ENCODE assay signal across 20 cellular contexts in the genomic region with DNA sequence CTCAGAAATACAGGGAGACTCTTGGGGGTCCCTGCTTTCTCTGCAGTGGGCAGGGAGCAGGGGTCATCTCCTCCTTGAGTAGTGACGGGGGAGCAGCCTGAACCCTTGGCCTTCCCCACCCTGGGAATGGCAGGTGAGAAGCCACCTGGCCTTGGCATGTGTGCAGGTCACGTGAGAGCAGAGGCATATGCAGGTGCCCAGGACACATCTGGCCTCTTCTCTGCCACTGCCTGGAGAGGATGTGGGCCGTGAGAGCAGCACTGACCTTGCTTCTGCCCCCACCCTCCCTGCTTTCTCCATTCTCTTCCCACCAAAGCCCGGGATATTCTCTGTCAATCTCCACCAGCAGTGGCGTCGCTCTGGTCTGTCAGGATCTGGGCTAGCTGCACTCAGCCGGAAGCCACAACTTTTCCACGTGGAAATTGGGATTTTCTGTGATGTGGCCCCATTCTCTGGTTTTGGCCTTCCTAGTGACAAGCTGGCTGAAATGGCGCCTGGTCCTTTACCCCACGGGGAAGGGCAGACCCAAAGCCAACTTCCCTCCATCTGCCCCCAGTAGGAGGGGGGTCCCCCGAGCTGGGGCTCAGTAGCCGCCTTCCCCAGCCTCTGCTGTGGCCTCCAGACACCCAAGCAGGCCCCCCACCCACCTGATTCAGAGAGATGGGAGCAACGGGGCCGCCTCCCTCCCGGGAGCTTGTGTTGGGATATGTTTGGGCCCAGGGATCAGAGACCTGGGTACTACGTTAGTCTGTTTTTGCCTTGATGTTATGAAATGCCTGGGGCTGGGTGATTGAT.
"Had no signal": no experiment of that assay in that cellular context is flagged by ENCODE, and none has a peak within 500 bp of the region (broad histone marks: within the 10 kb centered on the region; RNA-seq: fewer than 3 reads in every experiment).

No MANE protein-coding gene starts in this region.

- H3K4me1 Mint-ChIP-seq: activated CD8-positive, alpha-beta memory T cell treated with anti-CD3 and anti-CD28 coated beads, Interleukin-2, amount 10 ng/mL, durations not matched to agents 7 days and 5 days; activated naive CD8-positive, alpha-beta T cell treated with anti-CD3 and anti-CD28 coated beads, Interleukin-2, amount 10 ng/mL, durations not matched to agents 7 days and 5 days; endodermal cell; naive thymus-derived CD8-positive, alpha-beta T cell; WTC11 had no signal

- H3K27ac Mint-ChIP-seq: activated CD8-positive, alpha-beta memory T cell treated with anti-CD3 and anti-CD28 coated beads, Interleukin-2, amount 10 ng/mL, durations not matched to agents 7 days and 5 days; activated CD8-positive, alpha-beta T cell treated with anti-CD3 and anti-CD28 coated beads, Interleukin-2, amount 10 ng/mL, durations not matched to agents 7 days and 5 days; activated naive CD8-positive, alpha-beta T cell treated with anti-CD3 and anti-CD28 coated beads, Interleukin-2, amount 10 ng/mL, durations not matched to agents 7 days and 5 days; activated T-helper 2 cell treated with anti-CD3 and anti-CD28 coated beads, Interferon-gamma antibody, Interleukin-2, Interleukin-4, amounts not matched to agents 10 μg/mL and 5 μg/mL and 100 μg/mL, durations not matched to agents 14 hours and 24 hours and 36 hours; dendritic cell treated with granulocyte-macrophage colony-stimulating factor and Interleukin-4, amounts not matched to agents 40 ng/mL and 50 ng/mL, for 4 days; endodermal cell; naive thymus-derived CD8-positive, alpha-beta T cell; progenitor cell of endocrine pancreas; WTC11 had no signal

- DNase-seq: activated CD8-positive, alpha-beta memory T cell treated with anti-CD3 and anti-CD28 coated beads, Interleukin-2, amount 10 ng/mL, durations not matched to agents 7 days and 5 days; activated CD8-positive, alpha-beta T cell treated with anti-CD3 and anti-CD28 coated beads, Interleukin-2, amount 10 ng/mL, durations not matched to agents 7 days and 5 days; activated naive CD4-positive, alpha-beta T cell treated with Interleukin-2 at 50 U/mL for 16 hours; activated naive CD8-positive, alpha-beta T cell treated with anti-CD3 and anti-CD28 coated beads, Interleukin-2, amount 10 ng/mL, durations not matched to agents 7 days and 5 days; activated T-cell treated with anti-CD3 and anti-CD28 coated beads, Interleukin-2, amount 50 U/mL, for 48 hours; central memory CD4-positive, alpha-beta T cell; endodermal cell; foreskin fibroblast; hippocampal formation; left colon; stimulated activated naive CD8-positive, alpha-beta T cell treated with anti-CD3 and anti-CD28 coated beads, Interleukin-15, Interleukin-2, amounts not matched to agents 100 U/mL and 50 U/mL, for 24 hours; T-helper 2 cell had no signal

- H3K27me3 Mint-ChIP-seq: activated CD8-positive, alpha-beta memory T cell treated with anti-CD3 and anti-CD28 coated beads, Interleukin-2, amount 10 ng/mL, durations not matched to agents 7 days and 5 days; activated naive CD8-positive, alpha-beta T cell treated with anti-CD3 and anti-CD28 coated beads, Interleukin-2, amount 10 ng/mL, durations not matched to agents 7 days and 5 days had no signal

- H3K36me3 ChIP-seq: spleen, thoracic aorta, upper lobe of left lung had no signal

- H3K4me1 ChIP-seq: upper lobe of left lung had no signal

- H3K27ac ChIP-seq: spleen, thoracic aorta, upper lobe of left lung had no signal

- H3K4me3 ChIP-seq: spleen, thoracic aorta, upper lobe of left lung had no signal

- H3K4me3 Mint-ChIP-seq: activated CD8-positive, alpha-beta memory T cell treated with anti-CD3 and anti-CD28 coated beads, Interleukin-2, amount 10 ng/mL, durations not matched to agents 7 days and 5 days; activated CD8-positive, alpha-beta T cell treated with anti-CD3 and anti-CD28 coated beads, Interleukin-2, amount 10 ng/mL, durations not matched to agents 7 days and 5 days; activated naive CD8-positive, alpha-beta T cell treated with anti-CD3 and anti-CD28 coated beads, Interleukin-2, amount 10 ng/mL, durations not matched to agents 7 days and 5 days; dendritic cell treated with granulocyte-macrophage colony-stimulating factor and Interleukin-4, amounts not matched to agents 40 ng/mL and 50 ng/mL, for 4 days; endodermal cell; naive thymus-derived CD8-positive, alpha-beta T cell; WTC11 had no signal

- H3K27me3 ChIP-seq: upper lobe of left lung had no signal

- H3K36me3 Mint-ChIP-seq: activated naive CD8-positive, alpha-beta T cell treated with anti-CD3 and anti-CD28 coated beads, Interleukin-2, amount 10 ng/mL, durations not matched to agents 7 days and 5 days had no signal
